In the genomic region with DNA sequence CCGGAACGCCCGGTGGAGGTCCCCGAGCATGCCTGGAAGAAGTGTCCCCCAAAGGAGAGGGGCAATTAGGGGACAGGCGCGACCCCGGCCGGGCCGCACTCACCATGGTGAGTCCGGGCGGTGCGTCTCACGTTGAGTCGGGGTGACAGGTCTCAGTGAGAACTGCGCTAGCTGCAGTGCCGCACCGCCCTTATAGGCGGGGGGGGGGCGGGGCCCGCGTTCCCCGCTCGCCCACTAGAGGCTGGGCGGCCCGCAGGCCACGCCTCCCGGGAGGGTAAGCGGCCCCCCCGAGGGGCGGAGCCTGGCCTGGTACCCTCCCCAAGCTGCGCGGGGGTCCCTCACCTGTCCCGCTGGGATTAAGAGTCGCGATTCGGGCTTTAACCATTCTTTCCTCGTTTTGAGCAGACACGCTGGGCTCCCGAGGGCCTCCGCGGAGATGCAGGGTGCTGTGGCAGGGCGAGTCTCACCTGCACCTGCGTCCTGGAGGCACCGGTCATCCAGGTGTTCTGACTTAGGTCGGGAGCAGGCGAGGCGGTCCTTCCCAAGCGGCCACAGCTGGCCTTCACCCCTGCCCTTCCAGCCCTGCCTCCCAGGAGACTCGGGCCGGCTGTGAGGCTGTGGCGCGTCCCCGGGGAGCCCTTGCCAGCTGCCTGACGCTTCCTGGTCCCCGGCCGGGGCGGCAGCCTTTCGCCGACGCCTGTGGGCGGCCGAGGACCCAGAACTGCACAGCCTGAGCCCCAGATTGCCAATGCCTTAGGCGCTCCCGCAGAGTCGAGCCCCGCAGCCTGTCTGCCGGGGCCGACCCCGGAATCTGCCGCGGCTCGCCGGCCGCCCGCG, we compare ENCODE assay signal across 8 cellular contexts. TPM values are rescaled to one million over a fixed set of nuclear protein-coding genes. Genes with fewer than 3 reads are reported as not detected.
DNase-seq lines count a peak whose midpoint lies in the region; ATAC-seq and TF ChIP-seq lines count a peak whose summit lies in the region.

TSS of gene TUBA4A (minus strand) at position 166 of the 837 bp plus-strand sequence. CDS start at position 106, 60 bp downstream.

- TF ChIP-seq CTCF in 22Rv1 (IDR thresholded peaks at IDR 0.05) (no peak), kidney epithelial cell (IDR thresholded peaks at IDR 0.05; ENCODE audit: insufficient read depth, low read length, poor library complexity, severe bottlenecking) (no peak)

- H3K27ac ChIP-seq in 22Rv1 = peak within 1 kb of the TSS; percentile 36

- DNase-seq in NCI-H345 (lab: John Stamatoyannopoulos, UW) = peak; percentile 84
- DNase-seq in central memory CD4-positive, alpha-beta T cell = peak; percentile 87
- DNase-seq in kidney epithelial cell (ENCODE audit: low read depth) = no peak
- DNase-seq in stimulated activated CD4-positive, alpha-beta T cell treated with anti-CD3 and anti-CD28 coated beads, Interleukin-15, amount 100 ng/mL, for 24 hours = peak; percentile 93

- no peaks in the 10 kb centered on the region for H3K36me3 ChIP-seq in kidney epithelial cell (ENCODE audit: control insufficient read depth, insufficient read depth, low read length)

- peak; percentile 37 for ATAC-seq in GM18520 (IDR thresholded peaks at IDR 0.05; ENCODE audit: unreplicated experiment)
- peak; percentile 59 for ATAC-seq in HG03045 (IDR thresholded peaks at IDR 0.05; ENCODE audit: unreplicated experiment)
- peak; percentile 71 to 73 for ATAC-seq in activated CD4-positive, CD25-positive, alpha-beta regulatory T cell treated with anti-CD3 and anti-CD28 coated beads, Interleukin-2, amount 50 U/mL, for 24 hours

- peak within 1 kb of the TSS; percentile 58 for H3K4me3 ChIP-seq in kidney epithelial cell (ENCODE audit: low read depth, low read length)

- peaks cover 9% of the 10 kb centered on the region for H3K27me3 ChIP-seq in kidney epithelial cell (ENCODE audit: control insufficient read depth, insufficient read depth, low read length)

RNA-seq across cellular contexts. Expression of gene TUBA4A, which starts in this region (rescaled TPM):
- 78.7 and 116 TPM in 2 replicates for total RNA-seq in kidney epithelial cell
